ENCODE assay signal across 8 cellular contexts in genomic region chr16:47897105-47897504, GRCh38.
DNase-seq lines count a peak whose midpoint lies in the region; ATAC-seq and TF ChIP-seq lines count a peak whose summit lies in the region.
"Not testable (repeated sequence)": the region's sequence is repeated elsewhere in the genome, so short reads cannot be mapped to it uniquely, and the experiment has no call there.

No MANE protein-coding gene starts in this region.

- not testable (repeated sequence) for H3K79me1 ChIP-seq in neuronal stem cell (ENCODE audit: low read depth, low read length)

- H3K9me2 ChIP-seq in GM23338 (ENCODE audit: insufficient read depth) = not testable (repeated sequence)

- H3K4me1 ChIP-seq in GM23338 (ENCODE audit: insufficient read depth); cardiac muscle cell (ENCODE audit: low read depth); neuronal stem cell (ENCODE audit: control insufficient read depth in 2 of 2, insufficient read depth in 1 of 2, low read depth in 1 of 2, low read length in 2 of 2); stomach: not testable (repeated sequence)

- TF ChIP-seq EP300 in stomach (IDR thresholded peaks at IDR 0.05) = not testable (repeated sequence)

- H3K27me3 ChIP-seq in GM23338 (ENCODE audit: insufficient read depth); cardiac muscle cell; neuronal stem cell (ENCODE audit: control insufficient read depth in 3 of 3, insufficient read depth in 3 of 3, low read depth in 1 of 3, low read length in 3 of 3); stomach: not testable (repeated sequence)

- H2BK120ac ChIP-seq in neuronal stem cell (ENCODE audit: low read depth, low read length) = not testable (repeated sequence)

- not testable (repeated sequence) for TF ChIP-seq CTCF in C4-2B (conservative IDR thresholded peaks at IDR 0.05); GM23338 (conservative IDR thresholded peaks at IDR 0.05; ENCODE audit: low read depth in 2 of 2); LNCaP clone FGC (IDR thresholded peaks at IDR 0.05; ENCODE audit: control insufficient read depth, extremely low read depth, insufficient read depth); WTC11 (IDR thresholded peaks at IDR 0.05); cardiac muscle cell (IDR thresholded peaks at IDR 0.05; ENCODE audit: low read depth, low read length); nephron progenitor cell (IDR thresholded peaks at IDR 0.05); stomach (IDR thresholded peaks at IDR 0.05)

- H3K36me3 Mint-ChIP-seq in GM23338 (ENCODE audit: low read depth); WTC11: not testable (repeated sequence)
- H3K36me3 Mint-ChIP-seq in nephron progenitor cell (ENCODE audit: low read depth) = peaks cover 17% of the 10 kb centered on the region

- not testable (repeated sequence) for H3K14ac ChIP-seq in neuronal stem cell (ENCODE audit: low read length)

- H2BK5ac ChIP-seq in neuronal stem cell (ENCODE audit: low read length) = not testable (repeated sequence)

- not testable (repeated sequence) for H4K20me1 ChIP-seq in GM23338 (replicated peaks; ENCODE audit: insufficient read depth)

- CTCF ChIA-PET in WTC11 (lab: Charles Lee) = not testable (repeated sequence)

- H3K4me1 Mint-ChIP-seq in GM23338, WTC11, nephron progenitor cell: not testable (repeated sequence)

- H2AFZ ChIP-seq in GM23338 (0 out of 2 replicates have a peak overlapping the region, but pooled peaks have one; percentile 69), neuronal stem cell (ENCODE audit: low read length) (peak overlapping the region; percentile 75)

- not testable (repeated sequence) for H3K4me3 ChIP-seq in GM23338; LNCaP clone FGC (ENCODE audit: low read depth, low read length); cardiac muscle cell; neuronal stem cell (ENCODE audit: low read length in 2 of 2); stomach

- H2AK5ac ChIP-seq in neuronal stem cell (ENCODE audit: low read depth, low read length) = not testable (repeated sequence)

- not testable (repeated sequence) for H2BK15ac ChIP-seq in neuronal stem cell (ENCODE audit: low read length)

- not testable (repeated sequence) for H3K9me3 Mint-ChIP-seq in GM23338
- H3K9me3 Mint-ChIP-seq in WTC11 = peaks cover 33% of the 10 kb centered on the region
- peaks cover 41% of the 10 kb centered on the region for H3K9me3 Mint-ChIP-seq in nephron progenitor cell

- not testable (repeated sequence) for H3F3A ChIP-seq in GM23338 (replicated peaks; ENCODE audit: low read depth)

- H2BK12ac ChIP-seq in neuronal stem cell (ENCODE audit: low read length) = not testable (repeated sequence)

- H3K27ac Mint-ChIP-seq in GM23338 = peak overlapping the region; percentile 70
- not testable (repeated sequence) for H3K27ac Mint-ChIP-seq in WTC11, nephron progenitor cell

- not testable (repeated sequence) for H3K79me2 ChIP-seq in GM23338 (replicated peaks; ENCODE audit: insufficient read depth)

- H3K9ac ChIP-seq in neuronal stem cell (ENCODE audit: low read depth, low read length, poor library complexity) = not testable (repeated sequence)

- not testable (repeated sequence) for H3K23ac ChIP-seq in neuronal stem cell (ENCODE audit: low read depth, low read length, poor library complexity)

- H3K36me3 ChIP-seq in GM23338 (ENCODE audit: insufficient read depth); cardiac muscle cell; neuronal stem cell (replicated peaks in 1 of 2; ENCODE audit: control insufficient read depth in 2 of 2, insufficient read depth in 2 of 2, low read length in 2 of 2); stomach: not testable (repeated sequence)

- not testable (repeated sequence) for H4K8ac ChIP-seq in neuronal stem cell (ENCODE audit: low read depth, low read length)

- H3K4me2 ChIP-seq in GM23338; neuronal stem cell (ENCODE audit: insufficient read depth, low read length, poor library complexity, severe bottlenecking): not testable (repeated sequence)

- DNase-seq in GM23338 (ENCODE audit: low spot score); neuronal stem cell (ENCODE audit: low spot score): not testable (repeated sequence)
- DNase-seq in LNCaP clone FGC (ENCODE audit: low read depth) (peak; percentile 34), WTC11 (ENCODE audit: low spot score) (peak; percentile 31), cardiac muscle cell (ENCODE audit: low read depth in 1 of 2, low spot score in 1 of 2) (peak in 1 of 2 donors; percentile 7), nephron progenitor cell (peak; percentile 28), stomach (peak; percentile 27)

- H3K27ac ChIP-seq in C4-2B = peak overlapping the region; percentile 41
- not testable (repeated sequence) for H3K27ac ChIP-seq in GM23338 (ENCODE audit: low read depth); neuronal stem cell (replicated peaks; ENCODE audit: low read length); stomach
- peak overlapping the region; percentile 4 for H3K27ac ChIP-seq in cardiac muscle cell

- not testable (repeated sequence) for H3K9me3 ChIP-seq in cardiac muscle cell (ENCODE audit: low read depth); neuronal stem cell (replicated peaks in 1 of 2; ENCODE audit: control insufficient read depth in 2 of 2, insufficient read depth in 1 of 2, low read depth in 1 of 2, low read length in 2 of 2); stomach

- POLR2A ChIA-PET in WTC11 (lab: Charles Lee) = not testable (repeated sequence)

- H3K4me3 Mint-ChIP-seq in GM23338, WTC11, nephron progenitor cell: not testable (repeated sequence)

- H3K4ac ChIP-seq in neuronal stem cell (ENCODE audit: low read length) = not testable (repeated sequence)

- not testable (repeated sequence) for TF ChIP-seq POLR2A in stomach (IDR thresholded peaks at IDR 0.05)

- H4K91ac ChIP-seq in neuronal stem cell (ENCODE audit: low read depth, low read length, poor library complexity) = not testable (repeated sequence)

- intact Hi-C loops in stomach (cut with DNase I; ENCODE audit: low total_unique reads) = not testable (repeated sequence)

- not testable (repeated sequence) for H3K18ac ChIP-seq in neuronal stem cell (ENCODE audit: low read length)

- H3K27me3 Mint-ChIP-seq in GM23338 (ENCODE audit: insufficient read depth, low read depth, poor library complexity); WTC11 (ENCODE audit: low read depth); nephron progenitor cell (ENCODE audit: low read depth, poor library complexity): not testable (repeated sequence)

- no CpG with 5 or more reads among the region's 5 CpGs for WGBS in neuronal stem cell (ENCODE audit: extremely low coverage in 2 of 2, insufficient read length in 2 of 2, insufficient replicate concordance in 1 of 2), 2 donors
- WGBS in stomach, 5 donors = 22 to 53% (median 33%) methylated on average over 5 of the region's 5 CpGs

- ATAC-seq in GM23338, WTC11: not testable (repeated sequence)
